ENCODE assay signal across 10 cellular contexts in the genomic region with DNA sequence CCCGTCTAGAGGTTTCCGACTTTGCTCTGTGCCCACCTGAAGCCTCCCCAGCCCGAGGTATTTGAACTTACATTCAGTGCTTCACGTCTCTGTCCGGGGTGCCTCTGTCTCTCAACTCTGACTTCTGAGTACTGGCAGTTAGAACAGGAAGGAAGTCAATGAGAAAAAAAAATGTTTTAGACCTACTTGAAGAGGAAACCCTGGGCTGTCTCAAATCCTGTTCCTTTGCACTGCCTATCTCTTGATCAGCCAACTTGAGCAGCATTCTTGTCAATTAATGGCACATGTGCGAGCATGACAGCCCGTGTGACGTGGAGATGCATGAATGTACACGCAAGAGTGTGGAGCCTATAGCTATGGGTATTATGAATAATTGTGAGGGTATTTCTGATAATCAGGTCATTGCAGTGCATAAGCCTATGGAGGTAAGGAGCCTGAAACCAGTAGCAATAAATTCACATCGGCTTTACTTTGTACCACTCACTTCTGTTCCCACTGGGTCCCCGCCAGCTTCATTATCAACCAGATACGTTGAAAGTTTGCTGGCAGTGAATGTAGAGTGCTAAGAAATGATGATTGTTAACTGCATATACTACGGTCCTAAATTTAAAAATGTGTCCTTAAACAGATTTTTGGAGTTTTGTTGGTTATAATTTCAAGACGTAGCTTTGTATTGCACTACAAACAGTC. TPM values are rescaled to one million over a fixed set of nuclear protein-coding genes. Genes with fewer than 3 reads are reported as not detected.
A peak's percentile ranks its signal among the peaks of the same experiment; 100 is the strongest.
DNase-seq lines count a peak whose midpoint lies in the region; ATAC-seq, FAIRE-seq and TF ChIP-seq lines count a peak whose summit lies in the region.
"Had no signal": no experiment of that assay in that cellular context is flagged by ENCODE, and none has a peak within 500 bp of the region (broad histone marks: within the 10 kb centered on the region; RNA-seq: fewer than 3 reads in every experiment).

A gene (minus strand): TSS at position 136 of the 690 bp plus-strand sequence. CDS start 10,889 bp downstream, outside the sequence.

- no peak within 1 kb of the TSS for H3K56ac ChIP-seq in mesendoderm (ENCODE audit: low read length)

- H3K27ac ChIP-seq in mesendoderm (ENCODE audit: low read depth, low read length) (peak within 1 kb of the TSS; percentile 42), stomach smooth muscle (ENCODE audit: low read length) (peak within 1 kb of the TSS; percentile 13)
- H3K27ac ChIP-seq: 22Rv1 had no signal

- H3K4me3 ChIP-seq in mesendoderm (ENCODE audit: low read length) (no peak within 1 kb of the TSS), stomach smooth muscle (ENCODE audit: low read length in 2 of 2) (peak within 1 kb of the TSS; percentile 10 to 58)

- BruUV-seq in MCF 10A (replicated peaks; lab: Mats Ljungman, UMichigan): no TSS peak

- H3K18ac ChIP-seq in mesendoderm (ENCODE audit: low read length): no peak within 1 kb of the TSS

- H3K36me3 ChIP-seq in mesendoderm (ENCODE audit: control insufficient read depth, insufficient read depth, low read length): no peaks in the 10 kb centered on the region
- H3K36me3 ChIP-seq in stomach smooth muscle (ENCODE audit: control insufficient read depth in 2 of 2, insufficient read depth in 2 of 2, low read length in 2 of 2): no peaks in the 10 kb centered on the region

- no peak within 1 kb of the TSS for H2BK120ac ChIP-seq in mesendoderm (ENCODE audit: low read depth, low read length)

- no peak within 1 kb of the TSS for H4K8ac ChIP-seq in mesendoderm (ENCODE audit: low read depth, low read length)

- H3K27ac Mint-ChIP-seq in T-helper 1 cell treated with Interleukin-12 subunit alpha and Interleukin-12 subunit beta and Interleukin-4 antibody, amounts not matched to agents 30 μg/mL and 1 μg/mL, for 36 hours: peak within 1 kb of the TSS; percentile 100
- H3K27ac Mint-ChIP-seq in MCF 10A (ENCODE audit: low read depth, unreplicated experiment): peak within 1 kb of the TSS; percentile 88

- TF ChIP-seq POLR2A in H54 (IDR thresholded peaks at IDR 0.05; ENCODE audit: low read depth, low read length): no peak

- H3K4me2 ChIP-seq in mesendoderm (ENCODE audit: low read length): no peak within 1 kb of the TSS

- H3K4me1 Mint-ChIP-seq in T-helper 1 cell treated with Interleukin-12 subunit alpha and Interleukin-12 subunit beta and Interleukin-4 antibody, amounts not matched to agents 30 μg/mL and 1 μg/mL, for 36 hours (ENCODE audit: low read depth): peaks cover 48% of the 10 kb centered on the region
- peaks cover 17% of the 10 kb centered on the region for H3K4me1 Mint-ChIP-seq in MCF 10A (ENCODE audit: insufficient read depth, unreplicated experiment)

- no peak within 1 kb of the TSS for H3K4ac ChIP-seq in mesendoderm (ENCODE audit: low read depth, low read length)

- no peak within 1 kb of the TSS for H2AK5ac ChIP-seq in mesendoderm (ENCODE audit: low read length)

- no peaks in the 10 kb centered on the region for H3K27me3 ChIP-seq in mesendoderm (ENCODE audit: insufficient read depth, low read length, poor library complexity)
- H3K27me3 ChIP-seq in stomach smooth muscle (ENCODE audit: control insufficient read depth in 1 of 2, insufficient read depth in 2 of 2, low read length in 2 of 2): no peaks in the 10 kb centered on the region

- peak; percentile 21 for DNase-seq in DMS53 (lab: John Stamatoyannopoulos, UW)
- no peak for DNase-seq in DMS53 treated with DMSO at 0.1 percent for 48 hours (lab: John Stamatoyannopoulos, UW; ENCODE audit: unreplicated experiment)
- DNase-seq in MCF 10A (ENCODE audit: unreplicated experiment): peak; percentile 38
- DNase-seq in mesendoderm: no peak
- DNase-seq in H54 (ENCODE audit: insufficient read length, low spot score): no peak

- no peak within 1 kb of the TSS for H2BK5ac ChIP-seq in mesendoderm (ENCODE audit: low read length)

- intact Hi-C loops in MCF 10A (cut with micrococcal nuclease): no loop called here

- TF ChIP-seq CTCF in MCF 10A (IDR thresholded peaks at IDR 0.05; ENCODE audit: unreplicated experiment): no peak

- POLR2A ChIA-PET in MCF 10A (lab: Yijun Ruan, JAX): interaction anchor here (0.8 to 1.0 kb wide), 3 partner anchors 13 to 158 kb away, joined by 3 read pairs; a partner anchor contains a TSS

- no peaks in the 10 kb centered on the region for H3K27me3 Mint-ChIP-seq in T-helper 1 cell treated with Interleukin-12 subunit alpha and Interleukin-12 subunit beta and Interleukin-4 antibody, amounts not matched to agents 30 μg/mL and 1 μg/mL, for 36 hours (ENCODE audit: low read depth)
- no peaks in the 10 kb centered on the region for H3K27me3 Mint-ChIP-seq in MCF 10A (ENCODE audit: insufficient read depth, unreplicated experiment)

- no peaks in the 10 kb centered on the region for H3K79me2 ChIP-seq in mesendoderm (ENCODE audit: control insufficient read depth, insufficient read depth, low read length)

- H3K36me3 Mint-ChIP-seq in T-helper 1 cell treated with Interleukin-12 subunit alpha and Interleukin-12 subunit beta and Interleukin-4 antibody, amounts not matched to agents 30 μg/mL and 1 μg/mL, for 36 hours (ENCODE audit: low read depth): peaks cover 42% of the 10 kb centered on the region
- H3K36me3 Mint-ChIP-seq in MCF 10A (ENCODE audit: insufficient read depth, unreplicated experiment): no peaks in the 10 kb centered on the region

- H3K79me1 ChIP-seq in mesendoderm (ENCODE audit: low read length): no peaks in the 10 kb centered on the region

- H3K4me1 ChIP-seq in mesendoderm (ENCODE audit: control insufficient read depth, low read depth, low read length): no peaks in the 10 kb centered on the region
- peaks cover 9% of the 10 kb centered on the region for H3K4me1 ChIP-seq in stomach smooth muscle (ENCODE audit: control insufficient read depth, insufficient read depth, low read length)

- H3K9me3 ChIP-seq in stomach smooth muscle (ENCODE audit: control insufficient read depth in 2 of 2, low read length in 2 of 2): no peaks in the 10 kb centered on the region

- ATAC-seq in HG03280 (IDR thresholded peaks at IDR 0.05; ENCODE audit: unreplicated experiment): peak; percentile 60

- H3K9me3 Mint-ChIP-seq in T-helper 1 cell treated with Interleukin-12 subunit alpha and Interleukin-12 subunit beta and Interleukin-4 antibody, amounts not matched to agents 30 μg/mL and 1 μg/mL, for 36 hours: no peaks in the 10 kb centered on the region
- no peaks in the 10 kb centered on the region for H3K9me3 Mint-ChIP-seq in MCF 10A (ENCODE audit: unreplicated experiment)

- no peak for FAIRE-seq in H54 (lab: Jason Lieb, UNC)
- FAIRE-seq: islet of Langerhans had no signal

- H3K9ac ChIP-seq in mesendoderm (ENCODE audit: low read length) (no peak within 1 kb of the TSS), stomach smooth muscle (ENCODE audit: low read length in 2 of 2) (no peak within 1 kb of the TSS)

- H4K5ac ChIP-seq in mesendoderm (ENCODE audit: low read length): no peak within 1 kb of the TSS

- CTCF ChIA-PET in MCF 10A (lab: Yijun Ruan, JAX): interaction anchor here (0.5 kb wide), 1 partner anchor 13 kb away, joined by 4 read pairs; no protein-coding TSS in a partner anchor

- no peak within 1 kb of the TSS for H3K23ac ChIP-seq in mesendoderm (ENCODE audit: low read length)

- no CpG with 5 or more reads among the region's 14 CpGs for WGBS in mesendoderm (ENCODE audit: extremely low coverage, insufficient coverage, low lambda C conversion rate)

- peak within 1 kb of the TSS; percentile 99 for H3K4me3 Mint-ChIP-seq in T-helper 1 cell treated with Interleukin-12 subunit alpha and Interleukin-12 subunit beta and Interleukin-4 antibody, amounts not matched to agents 30 μg/mL and 1 μg/mL, for 36 hours
- H3K4me3 Mint-ChIP-seq in MCF 10A (ENCODE audit: unreplicated experiment): peak within 1 kb of the TSS; percentile 77

- no peak within 1 kb of the TSS for H2BK15ac ChIP-seq in mesendoderm (replicated peaks; ENCODE audit: low read depth)

RNA-seq across cellular contexts. Expression of the gene that starts here (rescaled TPM):
- total RNA-seq in MCF 10A (2022): 2.3 and 7.7 TPM in 2 replicates
- 9.5 TPM for polyA plus RNA-seq in mesendoderm (2013, experiment 1 of 2)
- 9.5 TPM for polyA plus RNA-seq in mesendoderm (2013, experiment 2 of 2)

Comparison
In these comparisons a context has a peak if more than half of its experiments do, and no peak if none do; other contexts are left out.
1. DNase-seq: peak in DMS53 (single experiment) and MCF 10A (single experiment); none in DMS53 treated with DMSO at 0.1 percent for 48 hours (single experiment), mesendoderm (single experiment) and H54 (single experiment).